ENCODE assay signal across 1 cellular context in genomic region chr3:156304406-156304805, GRCh38.
TF ChIP-seq lines count a peak whose summit lies in the region.

No MANE protein-coding gene starts in this region.

TF ChIP-seq in GM23338, 12 proteins besides CTCF, POLR2A, EP300 and RAD21 (continued from another document):
- TF ChIP-seq REST (IDR thresholded peaks at IDR 0.05; ENCODE audit: unreplicated experiment) = no peak
- TF ChIP-seq EZH2 (IDR thresholded peaks at IDR 0.05; ENCODE audit: low read depth, unreplicated experiment) = no peak
- TF ChIP-seq POLR2AphosphoS5 (IDR thresholded peaks at IDR 0.05; ENCODE audit: low read depth) = no peak
- no peak for TF ChIP-seq ETS1 (IDR thresholded peaks at IDR 0.05)
- no peak for TF ChIP-seq ZNF114 (CRISPR knock-in tag; IDR thresholded peaks at IDR 0.05)
- TF ChIP-seq ZNF462 (CRISPR knock-in tag; IDR thresholded peaks at IDR 0.05) = no peak
- no peak for TF ChIP-seq NANOG (IDR thresholded peaks at IDR 0.05; ENCODE audit: borderline replicate concordance)
- no peak for TF ChIP-seq EZH2phosphoT487 (IDR thresholded peaks at IDR 0.05; ENCODE audit: unreplicated experiment)
- TF ChIP-seq CREB1 (CRISPR knock-in tag; IDR thresholded peaks at IDR 0.05; ENCODE audit: low read depth) = no peak
